In genomic region chr2:32277674-32278475, GRCh38 we compare ENCODE assay signal across 8 cellular contexts. TPM values are rescaled to one million over a fixed set of nuclear protein-coding genes. Genes with fewer than 3 reads are reported as not detected.
A peak's percentile ranks its signal among the peaks of the same experiment; 100 is the strongest.
DNase-seq lines count a peak whose midpoint lies in the region; ATAC-seq and TF ChIP-seq lines count a peak whose summit lies in the region.

Gene YIPF4 (plus strand): TSS chr2:32277904. CDS start chr2:32278156, 252 bp downstream.

- no peaks in the 10 kb centered on the region for H3K9me3 Mint-ChIP-seq in IgD-negative memory B cell

- ATAC-seq in GM21529 (IDR thresholded peaks at IDR 0.05; ENCODE audit: unreplicated experiment): peak; percentile 100

- TF ChIP-seq CTCF in epithelial cell of proximal tubule (conservative IDR thresholded peaks at IDR 0.05; ENCODE audit: low read depth, low read length): no peak

- no peaks in the 10 kb centered on the region for H3K27me3 Mint-ChIP-seq in IgD-negative memory B cell

- peaks cover 3 to 15% (median 10%) of the 10 kb centered on the region in 3 donors for H3K4me1 Mint-ChIP-seq in IgD-negative memory B cell

- H3K4me3 ChIP-seq in epithelial cell of proximal tubule (ENCODE audit: low read depth, low read length): peak within 1 kb of the TSS; percentile 95

- peak; percentile 88 for DNase-seq in DMS 273 treated with DMSO at 0.1 percent for 48 hours (lab: John Stamatoyannopoulos, UW)
- DNase-seq in OCI-M2 (lab: John Stamatoyannopoulos, UW; ENCODE audit: unreplicated experiment): peak; percentile 67
- peak; percentile 90 for DNase-seq in activated T-cell treated with anti-CD3 and anti-CD28 coated beads for 4 hours
- peak; percentile 71 for DNase-seq in epithelial cell of proximal tubule (ENCODE audit: low read depth)
- peak; percentile 93 for DNase-seq in mucosa of gallbladder (ENCODE audit: low spot score)
- DNase-seq in stimulated activated CD8-positive, alpha-beta memory T cell treated with anti-CD3 and anti-CD28 coated beads, Interleukin-4, amount 100 ng/mL, for 4 hours (ENCODE audit: low read depth in 2 of 2, low spot score in 1 of 2): peak; percentile 72 to 85

- peaks cover 4% of the 10 kb centered on the region for H3K36me3 Mint-ChIP-seq in IgD-negative memory B cell

- H3K27ac Mint-ChIP-seq in IgD-negative memory B cell: peak within 1 kb of the TSS; percentile 96 to 100 (median 97)

- H3K4me3 Mint-ChIP-seq in IgD-negative memory B cell: peak within 1 kb of the TSS; percentile 92 to 97 (median 95)

RNA-seq across cellular contexts. Expression of gene YIPF4, which starts in this region (rescaled TPM):
- 24.2 TPM for polyA plus RNA-seq in IgD-negative memory B cell
- total RNA-seq in epithelial cell of proximal tubule (17.0 and 20.0 TPM in 2 replicates), mucosa of gallbladder (61.5 TPM)

Comparison
In these comparisons a context has a peak if more than half of its experiments do, and no peak if none do; other contexts are left out.
1. Peak in every context shown above with its lines: DNase-seq, ATAC-seq and H3K4me3 ChIP-seq.